ENCODE assay signal across 8 cellular contexts in genomic region chr5:139979943-139980342, GRCh38.
"Had no signal": no experiment of that assay in that cellular context is flagged by ENCODE, and none has a peak within 500 bp of the region (broad histone marks: within the 10 kb centered on the region; RNA-seq: fewer than 3 reads in every experiment).

No MANE protein-coding gene starts in this region.

- H3K4me3 ChIP-seq: GM12878 had no signal

- DNase-seq: GDM1, GF-D8 had no signal

- ATAC-seq: GM12878 had no signal

- FAIRE-seq: G401.6, GM12878, GM12891, GM12892, GM18507, GM19239 had no signal
